ENCODE assay signal across 8 cellular contexts in the genomic region with DNA sequence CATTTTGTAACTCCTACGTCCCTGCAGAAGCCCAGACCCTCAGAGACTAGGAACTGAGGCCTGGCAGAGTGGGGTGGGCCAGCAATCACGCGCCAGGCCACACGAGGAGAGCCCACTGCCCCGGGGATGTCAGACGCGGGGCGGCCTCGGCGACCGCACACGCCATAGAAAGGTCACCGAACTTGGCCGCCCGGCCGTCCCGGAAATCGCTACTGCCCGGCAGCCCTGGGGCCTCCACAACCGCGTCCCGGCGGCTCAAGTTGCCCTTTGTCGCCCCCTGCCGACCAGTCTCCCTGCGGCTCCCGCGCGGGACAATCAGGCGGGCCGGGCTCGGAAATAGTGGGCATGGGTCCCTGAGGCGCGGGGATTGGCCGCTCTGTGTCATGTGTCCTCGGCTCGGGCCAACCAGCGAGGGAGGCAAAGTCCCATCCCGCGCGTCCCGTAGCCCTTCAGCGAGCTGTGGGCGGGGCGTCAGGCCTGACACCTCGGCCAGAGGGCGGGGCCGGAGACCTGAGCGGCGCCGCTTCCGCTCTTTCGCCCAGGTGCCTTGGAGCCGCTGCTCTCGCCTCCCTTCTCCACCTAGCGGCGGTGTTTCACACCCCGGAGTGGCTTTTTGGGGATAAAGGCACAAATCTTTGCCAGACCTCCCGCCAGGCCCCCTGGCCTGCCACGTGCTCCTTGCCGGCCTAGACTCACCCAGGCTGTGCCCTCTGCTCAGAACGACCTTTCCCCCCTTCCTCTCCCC. TPM values are rescaled to one million over a fixed set of nuclear protein-coding genes. Genes with fewer than 3 reads are reported as not detected.
DNase-seq lines count a peak whose midpoint lies in the region; ATAC-seq and TF ChIP-seq lines count a peak whose summit lies in the region.

No MANE protein-coding gene starts in this region.

- H3K27ac ChIP-seq in MM.1S (ENCODE audit: low read length): peak overlapping the region; percentile 34; the same call in 1 of the 2 replicates
- peak overlapping the region; percentile 35 for H3K27ac ChIP-seq in foreskin keratinocyte
- no peak overlapping the region for H3K27ac ChIP-seq in neuronal stem cell (replicated peaks; ENCODE audit: low read length)
- H3K27ac ChIP-seq in substantia nigra (ENCODE audit: low read depth, low read length, poor library complexity, severe bottlenecking): peak overlapping the region; percentile 91

- no CpG with 5 or more reads among the region's 62 CpGs for WGBS in neuronal stem cell (ENCODE audit: extremely low coverage in 2 of 2, insufficient read length in 2 of 2, insufficient replicate concordance in 1 of 2), 2 donors

- H3K4me3 ChIP-seq in MM.1S (ENCODE audit: low read length) (peak overlapping the region; percentile 54), neuronal stem cell (ENCODE audit: low read length in 2 of 2) (peak overlapping the region in 1 of 2 donors; percentile 48)

- H3K79me1 ChIP-seq in neuronal stem cell (ENCODE audit: low read depth, low read length): no peaks in the 10 kb centered on the region

- peak overlapping the region; percentile 82 for H4K8ac ChIP-seq in neuronal stem cell (ENCODE audit: low read depth, low read length)

- H2AFZ ChIP-seq in MM.1S (ENCODE audit: low read length) (peak overlapping the region; percentile 95), neuronal stem cell (ENCODE audit: low read length) (peak overlapping the region; percentile 95)

- no peak overlapping the region for H2BK5ac ChIP-seq in neuronal stem cell (ENCODE audit: low read length)

- no peaks in the 10 kb centered on the region for H3K9me2 ChIP-seq in MM.1S (replicated peaks; ENCODE audit: insufficient read depth, low read length)

- TF ChIP-seq CTCF in MM.1S (IDR thresholded peaks at IDR 0.05; ENCODE audit: low read length) (peak; percentile 54), foreskin keratinocyte (conservative IDR thresholded peaks at IDR 0.05) (peak; percentile 99)

- H4K91ac ChIP-seq in neuronal stem cell (ENCODE audit: low read depth, low read length, poor library complexity): no peak overlapping the region

- H3K9ac ChIP-seq in MM.1S (ENCODE audit: low read length) (peak overlapping the region; percentile 69; the same call in 1 of the 2 replicates), neuronal stem cell (ENCODE audit: low read depth, low read length, poor library complexity) (peak overlapping the region; percentile 84)

- H2AK5ac ChIP-seq in neuronal stem cell (ENCODE audit: low read depth, low read length): no peak overlapping the region

- no peaks in the 10 kb centered on the region for H3K9me3 ChIP-seq in MM.1S (replicated peaks; ENCODE audit: insufficient read depth, low read length)
- no peaks in the 10 kb centered on the region for H3K9me3 ChIP-seq in neuronal stem cell (replicated peaks in 1 of 2; ENCODE audit: control insufficient read depth in 2 of 2, insufficient read depth in 1 of 2, low read depth in 1 of 2, low read length in 2 of 2)

- no peak overlapping the region for H2BK120ac ChIP-seq in neuronal stem cell (ENCODE audit: low read depth, low read length)

- H3F3A ChIP-seq in MM.1S (ENCODE audit: insufficient read depth, low read length): no peaks in the 10 kb centered on the region

- peak overlapping the region; percentile 89 for H3K23ac ChIP-seq in neuronal stem cell (ENCODE audit: low read depth, low read length, poor library complexity)

- no peaks in the 10 kb centered on the region for H3K36me3 ChIP-seq in MM.1S (replicated peaks; ENCODE audit: insufficient read depth, low read length)
- H3K36me3 ChIP-seq in neuronal stem cell (replicated peaks in 1 of 2; ENCODE audit: control insufficient read depth in 2 of 2, insufficient read depth in 2 of 2, low read length in 2 of 2): no peaks in the 10 kb centered on the region

- no peak overlapping the region for H3K4ac ChIP-seq in neuronal stem cell (ENCODE audit: low read length)

- H3K4me2 ChIP-seq in MM.1S (ENCODE audit: low read depth, low read length) (peak overlapping the region; percentile 69; the same call in 1 of the 2 replicates), neuronal stem cell (ENCODE audit: insufficient read depth, low read length, poor library complexity, severe bottlenecking) (peak overlapping the region; percentile 80)

- H2BK15ac ChIP-seq in neuronal stem cell (ENCODE audit: low read length): no peak overlapping the region

- H3K79me2 ChIP-seq in MM.1S (ENCODE audit: low read length): no peaks in the 10 kb centered on the region

- peak; percentile 99 for ATAC-seq in foreskin keratinocyte

- no peaks in the 10 kb centered on the region for H4K20me1 ChIP-seq in MM.1S (ENCODE audit: insufficient read depth, low read length)

- H3K27me3 ChIP-seq in MM.1S (replicated peaks; ENCODE audit: insufficient read depth, low read length): no peaks in the 10 kb centered on the region
- H3K27me3 ChIP-seq in foreskin keratinocyte: no peaks in the 10 kb centered on the region
- no peaks in the 10 kb centered on the region for H3K27me3 ChIP-seq in neuronal stem cell (ENCODE audit: control insufficient read depth in 3 of 3, insufficient read depth in 3 of 3, low read depth in 1 of 3, low read length in 3 of 3)

- H3K18ac ChIP-seq in neuronal stem cell (ENCODE audit: low read length): peak overlapping the region; percentile 93

- H3K4me1 ChIP-seq in MM.1S (ENCODE audit: low read length) (peaks cover 5% of the 10 kb centered on the region; the same call in 1 of the 2 replicates), foreskin keratinocyte (no peaks in the 10 kb centered on the region), neuronal stem cell (ENCODE audit: control insufficient read depth in 2 of 2, insufficient read depth in 1 of 2, low read depth in 1 of 2, low read length in 2 of 2) (peaks cover 9 to 10% of the 10 kb centered on the region in 2 donors)

- DNase-seq in GF-D8 (lab: John Stamatoyannopoulos, UW) (peak; percentile 83), HCEC 1CT (peak; percentile 88), MM.1S (peak; percentile 96), SIG-M5 (lab: John Stamatoyannopoulos, UW) (peak; percentile 79), foreskin keratinocyte (peak; percentile 92 to 97), neuronal stem cell (ENCODE audit: low spot score) (peak; percentile 99), substantia nigra (lab: John Stamatoyannopoulos, UW) (peak; percentile 91 to 100 (median 98))
- peak; percentile 98 to 100 (median 99) for DNase-seq in activated naive CD4-positive, alpha-beta T cell (lab: John Stamatoyannopoulos, UW)

- no peak overlapping the region for H2BK12ac ChIP-seq in neuronal stem cell (ENCODE audit: low read length)

- no peak overlapping the region for H3K14ac ChIP-seq in neuronal stem cell (ENCODE audit: low read length)

RNA-seq across cellular contexts. Expression of a gene that starts 33.4 kb away (rescaled TPM):
- 0.07 TPM in 1 of 2 replicates, not detected in the other for total RNA-seq in foreskin keratinocyte
- polyA plus RNA-seq in foreskin keratinocyte: 0.04 and 0.14 TPM in 2 replicates
- 0.11 TPM for polyA plus RNA-seq in neuronal stem cell (2013, experiment 1 of 2)
- polyA plus RNA-seq in neuronal stem cell (2013, experiment 2 of 2): 0.07 TPM

RNA-seq across cellular contexts. Expression of a gene that starts 46.1 kb away (rescaled TPM):
- total RNA-seq in foreskin keratinocyte: 51.8 and 52.9 TPM in 2 replicates
- polyA plus RNA-seq in foreskin keratinocyte: 38.3 and 49.4 TPM in 2 replicates
- 115 TPM for polyA plus RNA-seq in neuronal stem cell (2013, experiment 1 of 2)
- polyA plus RNA-seq in neuronal stem cell (2013, experiment 2 of 2): 129 TPM
